Comparison of ENCODE assay signal across 11 cellular contexts in the genomic region with DNA sequence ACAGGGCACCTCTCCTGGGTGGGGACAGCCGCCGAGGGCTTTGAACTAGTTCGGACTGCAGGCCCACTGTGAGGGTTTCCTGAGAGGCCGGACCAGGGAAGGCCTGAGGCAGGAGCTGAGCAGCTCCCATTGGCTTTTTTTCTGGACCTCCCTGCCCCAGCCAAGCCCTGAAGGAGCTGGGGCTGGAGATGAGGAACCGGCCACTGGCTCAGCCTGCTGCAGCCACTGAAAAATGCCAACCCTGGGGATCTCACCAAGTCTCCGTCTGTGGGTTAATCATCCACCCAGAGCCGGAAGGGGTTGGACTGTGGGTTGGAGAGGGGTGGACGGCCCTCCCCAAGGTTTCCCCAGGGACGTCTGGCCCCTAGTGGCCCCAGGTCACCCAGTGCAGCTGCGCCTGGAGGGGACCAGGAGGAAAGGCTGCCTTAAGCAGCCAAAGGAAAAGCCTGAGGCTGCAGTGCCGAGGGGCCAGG. TPM values are rescaled to one million over a fixed set of nuclear protein-coding genes. Genes with fewer than 3 reads are reported as not detected.
DNase-seq lines count a peak whose midpoint lies in the region; ATAC-seq, FAIRE-seq and TF ChIP-seq lines count a peak whose summit lies in the region.
"Had no signal": no experiment of that assay in that cellular context is flagged by ENCODE, and none has a peak within 500 bp of the region (broad histone marks: within the 10 kb centered on the region; RNA-seq: fewer than 3 reads in every experiment).

No MANE protein-coding gene starts in this region.

- BruUV-seq in HepG2 (replicated peaks; lab: Mats Ljungman, UMichigan), result no TSS peak

- peaks cover 31% of the 10 kb centered on the region for H3K79me2 ChIP-seq in HepG2 (ENCODE audit: insufficient read depth, low read length)

- TF ChIP-seq EP300 in HepG2 (IDR thresholded peaks at IDR 0.05; ENCODE audit: low read depth in 2 of 2, low read length in 2 of 2) (peak in 1 of 2 experiments; percentile 57; a peak in 1 of 4 replicates), HepG2 (CRISPR knock-in tag; IDR thresholded peaks at IDR 0.05; ENCODE audit: borderline replicate concordance) (no peak)

- peak overlapping the region; percentile 14 to 70 (median 62); a peak in 15 of 20 replicates for H3K4me3 ChIP-seq in BLaER1 treated with 17β-estradiol and CSF1 and Interleukin-3, amounts not matched to agents 10 nM and 100 nM
- H3K4me3 ChIP-seq in HepG2 (replicated peaks in 1 of 3; ENCODE audit: insufficient read depth in 1 of 3, low read depth in 2 of 3, low read length in 3 of 3) (peak overlapping the region; percentile 72 to 88 (median 84); a peak in 5 of 6 replicates), WERI-Rb-1 (ENCODE audit: low read depth, low read length) (no peak overlapping the region)

- H3K9me3 ChIP-seq in BLaER1 treated with 17β-estradiol and CSF1 and Interleukin-3, amounts not matched to agents 10 nM and 100 nM (replicated peaks in 1 of 11), result no peaks in the 10 kb centered on the region
- no peaks in the 10 kb centered on the region for H3K9me3 ChIP-seq in HepG2 (ENCODE audit: low read length)
- H3K9me3 ChIP-seq in WERI-Rb-1 (ENCODE audit: severe bottlenecking), result no peaks in the 10 kb centered on the region

- POLR2A ChIA-PET in HepG2 (lab: Yijun Ruan, JAX), result interaction anchor here (1.0 to 11.0 kb wide), 13 partner anchors 8 to 67 kb away, joined by 3 to 355 read pairs (median 7); a partner anchor contains a TSS

- peak; percentile 98 for FAIRE-seq in HepG2 (lab: Jason Lieb, UNC)
- FAIRE-seq: astrocyte had no signal

- peak overlapping the region; percentile 31 to 79 (median 72); a peak in 20 of 22 replicates for H3K9ac ChIP-seq in BLaER1 treated with 17β-estradiol and CSF1 and Interleukin-3, amounts not matched to agents 10 nM and 100 nM
- H3K9ac ChIP-seq in HepG2 (ENCODE audit: insufficient read depth, low read depth, low read length), result peak overlapping the region; percentile 74

- TF ChIP-seq RAD21 in HepG2 (CRISPR knock-in tag; IDR thresholded peaks at IDR 0.05), result peak; percentile 75

- ATAC-seq in GM19372 (IDR thresholded peaks at IDR 0.05; ENCODE audit: low read depth, unreplicated experiment) (peak; percentile 58), HepG2 (peak; percentile 66), GM21367 (IDR thresholded peaks at IDR 0.05; ENCODE audit: unreplicated experiment) (no peak), GM18519 (IDR thresholded peaks at IDR 0.05; ENCODE audit: low FRiP score, unreplicated experiment) (no peak)

- CTCF ChIA-PET in HepG2 (lab: Yijun Ruan, JAX; ENCODE audit: low intra/inter-chr PET ratio, low total read pairs), result interaction anchor here (1.1 kb wide), 1 partner anchor 20 kb away, joined by 3 read pairs; no protein-coding TSS in a partner anchor

- 0% methylated on average over 3 of the region's 11 CpGs for WGBS in HepG2 (ENCODE audit: low lambda C conversion rate)

- intact Hi-C loops in HepG2 (cut with micrococcal nuclease; ENCODE audit: unreplicated experiment), result no loop called here

- in situ Hi-C loops in HepG2 (cut with HindIII; ENCODE audit: extremely low pct_ligation_motif_present, low pct_unique_long_range_greater_than_20kb), result loop anchor here (5.0 kb wide), 1 partner anchor 36 kb away; no protein-coding TSS in a partner anchor

- peaks cover 81 to 94% (median 90%) of the 10 kb centered on the region in 10 experiments for H3K4me1 ChIP-seq in BLaER1 treated with 17β-estradiol and CSF1 and Interleukin-3, amounts not matched to agents 10 nM and 100 nM
- H3K4me1 ChIP-seq in HepG2 (ENCODE audit: insufficient read depth, low read length), result peaks cover 53% of the 10 kb centered on the region

- peak; percentile 33 for DNase-seq in RPMI7951 (ENCODE audit: low read depth)
- DNase-seq in HepG2 (ENCODE audit: low spot score), result peak; percentile 91
- DNase-seq in WERI-Rb-1, result no peak
- DNase-seq in NCI-H2171 (lab: John Stamatoyannopoulos, UW), result no peak
- DNase-seq: COR-L47; stimulated activated CD4-positive, alpha-beta T cell treated with anti-CD3 and anti-CD28 coated beads, Interleukin-4, amount 100 ng/mL, for 4 hours had no signal

- no peak overlapping the region for H2AFZ ChIP-seq in HepG2 (ENCODE audit: low read length)

- peaks cover 0 to 49% (median 28%) of the 10 kb centered on the region in 11 experiments; a peak in 16 of 22 replicates for H4K20me1 ChIP-seq in BLaER1 treated with 17β-estradiol and CSF1 and Interleukin-3, amounts not matched to agents 10 nM and 100 nM
- H4K20me1 ChIP-seq in HepG2 (ENCODE audit: insufficient read depth, low read length), result no peaks in the 10 kb centered on the region

- TF ChIP-seq CTCF in HepG2 (CRISPR knock-in tag; IDR thresholded peaks at IDR 0.05) (peak; percentile 84), WERI-Rb-1 (IDR thresholded peaks at IDR 0.05; ENCODE audit: low read depth, low read length) (no peak)

- H3K36me3 ChIP-seq in BLaER1 treated with 17β-estradiol and CSF1 and Interleukin-3, amounts not matched to agents 10 nM and 100 nM, result peaks cover 0 to 4% (median 0%) of the 10 kb centered on the region in 11 experiments; a peak in 1 of 22 replicates
- peaks cover 0 to 2% of the 10 kb centered on the region in 2 experiments; a peak in 1 of 5 replicates for H3K36me3 ChIP-seq in HepG2 (replicated peaks in 1 of 2; ENCODE audit: control insufficient read depth in 1 of 2, insufficient read depth in 2 of 2, low read length in 2 of 2)
- H3K36me3 ChIP-seq in WERI-Rb-1, result no peaks in the 10 kb centered on the region; the same call in 1 of the 2 replicates

- peak overlapping the region in 5 of 11 experiments; percentile 18 to 48 (median 40); a peak in 5 of 22 replicates for H3K27ac ChIP-seq in BLaER1 treated with 17β-estradiol and CSF1 and Interleukin-3, amounts not matched to agents 10 nM and 100 nM
- H3K27ac ChIP-seq in HepG2 (ENCODE audit: extremely low read length, insufficient read depth, low read length) (peak overlapping the region; percentile 54), WERI-Rb-1 (no peak overlapping the region)

- peak in 1 of 2 experiments; percentile 82; a peak in 2 of 4 replicates for TF ChIP-seq POLR2A in HepG2 (IDR thresholded peaks at IDR 0.05; ENCODE audit: insufficient read depth in 1 of 2, low read depth in 2 of 2, low read length in 2 of 2)

- H3K4me2 ChIP-seq in BLaER1 treated with 17β-estradiol and CSF1 and Interleukin-3, amounts not matched to agents 10 nM and 100 nM, result peak overlapping the region; percentile 90 to 100 (median 99)
- peak overlapping the region; percentile 94 for H3K4me2 ChIP-seq in HepG2 (ENCODE audit: low read depth, low read length)

- H3K27me3 ChIP-seq in BLaER1 treated with 17β-estradiol and CSF1 and Interleukin-3, amounts not matched to agents 10 nM and 100 nM, result no peaks in the 10 kb centered on the region; a peak in 1 of 22 replicates
- H3K27me3 ChIP-seq in HepG2 (ENCODE audit: control insufficient read depth in 1 of 2, insufficient read depth in 2 of 2, low read length in 2 of 2) (no peaks in the 10 kb centered on the region), WERI-Rb-1 (ENCODE audit: insufficient read depth, low read depth, severe bottlenecking) (no peaks in the 10 kb centered on the region)

RNA-seq across cellular contexts. Expression of a gene that starts 2.5 kb away (rescaled TPM):
- total RNA-seq in RPMI7951 (2014; rRNA removed; shearing (Covaris generic)), result 5.6 and 5.7 TPM in 2 replicates
- 25.1 and 57.5 TPM in 2 replicates for total RNA-seq in HepG2 (2016; rRNA removed; fragmentation: Illumina TruSeq; extraction: Trizol)
- 4.5 and 4.7 TPM in 2 replicates for total RNA-seq in HepG2 (2016; cell fraction: cytosol; rRNA removed; fragmentation: Illumina TruSeq; extraction: Trizol; ENCODE audit: low read depth)
- total RNA-seq in HepG2 (2016; cell fraction: insoluble cytoplasmic fraction; rRNA removed; fragmentation: Illumina TruSeq; extraction: Trizol), result 23.6 and 57.6 TPM in 2 replicates
- total RNA-seq in HepG2 (2016; cell fraction: membrane; rRNA removed; fragmentation: Illumina TruSeq; extraction: Trizol), result 12.5 and 16.0 TPM in 2 replicates
- total RNA-seq in HepG2 (2016; cell fraction: nucleus; rRNA removed; fragmentation: Illumina TruSeq; extraction: Trizol), result 51.4 and 68.6 TPM in 2 replicates
- polyA plus RNA-seq in HepG2 (2011; rRNA removed), result 40.9 and 61.3 TPM in 2 replicates
- polyA plus RNA-seq in HepG2 (2011; cell fraction: cytosol; rRNA removed), result 31.3 and 57.3 TPM in 2 replicates
- 80.8 and 81.7 TPM in 2 replicates for polyA plus RNA-seq in HepG2 (2011; cell fraction: nucleus; rRNA removed)
- polyA plus RNA-seq in HepG2 (2012), result 28.6 and 31.7 TPM in 2 replicates
- 6.7 and 8.2 TPM in 2 replicates for polyA plus RNA-seq in HepG2 (2016; cell fraction: cytosol; fragmentation: Illumina TruSeq; extraction: Trizol; ENCODE audit: low read depth)
- polyA plus RNA-seq in HepG2 (2016; cell fraction: insoluble cytoplasmic fraction; fragmentation: Illumina TruSeq; extraction: Trizol; ENCODE audit: low read depth), result 32.1 and 34.9 TPM in 2 replicates
- 16.7 and 17.0 TPM in 2 replicates for polyA plus RNA-seq in HepG2 (2016; cell fraction: membrane; fragmentation: Illumina TruSeq; extraction: Trizol; ENCODE audit: low read depth)
- 140 and 151 TPM in 2 replicates for polyA plus RNA-seq in HepG2 (2016; cell fraction: nucleus; fragmentation: Illumina TruSeq; extraction: Trizol; ENCODE audit: insufficient read depth, low read depth)
- 0.05 and 92.8 TPM in 2 replicates for polyA minus RNA-seq in HepG2 (2011; rRNA and poly(A)+ RNA removed; ENCODE audit: low replicate concordance)
- polyA minus RNA-seq in HepG2 (2011; cell fraction: cytosol; rRNA and poly(A)+ RNA removed), result 48.6 and 49.4 TPM in 2 replicates
- 12.6 and 15.8 TPM in 2 replicates for polyA minus RNA-seq in HepG2 (2011; cell fraction: nucleus; rRNA and poly(A)+ RNA removed)

RNA-seq across cellular contexts. Expression of a gene that starts 11.5 kb away (rescaled TPM):
- not detected in 2 replicates for total RNA-seq in RPMI7951 (2014; rRNA removed; shearing (Covaris generic))
- 3.2 and 4.7 TPM in 2 replicates for total RNA-seq in HepG2 (2016; rRNA removed; fragmentation: Illumina TruSeq; extraction: Trizol)
- 2.4 and 4.7 TPM in 2 replicates for total RNA-seq in HepG2 (2016; cell fraction: cytosol; rRNA removed; fragmentation: Illumina TruSeq; extraction: Trizol; ENCODE audit: low read depth)
- total RNA-seq in HepG2 (2016; cell fraction: insoluble cytoplasmic fraction; rRNA removed; fragmentation: Illumina TruSeq; extraction: Trizol), result 2.7 and 3.3 TPM in 2 replicates
- total RNA-seq in HepG2 (2016; cell fraction: membrane; rRNA removed; fragmentation: Illumina TruSeq; extraction: Trizol), result 5.4 and 8.1 TPM in 2 replicates
- total RNA-seq in HepG2 (2016; cell fraction: nucleus; rRNA removed; fragmentation: Illumina TruSeq; extraction: Trizol), result 1.2 and 2.1 TPM in 2 replicates
- polyA plus RNA-seq in HepG2 (2011; rRNA removed), result 2.4 and 3.5 TPM in 2 replicates
- 3.5 and 3.6 TPM in 2 replicates for polyA plus RNA-seq in HepG2 (2011; cell fraction: cytosol; rRNA removed)
- polyA plus RNA-seq in HepG2 (2011; cell fraction: nucleus; rRNA removed), result 1.7 and 1.9 TPM in 2 replicates
- polyA plus RNA-seq in HepG2 (2012), result 3.2 and 4.4 TPM in 2 replicates
- polyA plus RNA-seq in HepG2 (2016; cell fraction: cytosol; fragmentation: Illumina TruSeq; extraction: Trizol; ENCODE audit: low read depth), result 5.2 and 8.6 TPM in 2 replicates
- polyA plus RNA-seq in HepG2 (2016; cell fraction: insoluble cytoplasmic fraction; fragmentation: Illumina TruSeq; extraction: Trizol; ENCODE audit: low read depth), result 4.6 and 4.8 TPM in 2 replicates
- polyA plus RNA-seq in HepG2 (2016; cell fraction: membrane; fragmentation: Illumina TruSeq; extraction: Trizol; ENCODE audit: low read depth), result 8.3 TPM in 2 replicates
- polyA plus RNA-seq in HepG2 (2016; cell fraction: nucleus; fragmentation: Illumina TruSeq; extraction: Trizol; ENCODE audit: insufficient read depth, low read depth), result 1.5 and 1.9 TPM in 2 replicates
- polyA minus RNA-seq in HepG2 (2011; rRNA and poly(A)+ RNA removed; ENCODE audit: low replicate concordance), result 0.96 TPM in 1 of 2 replicates, not detected in the other
- polyA minus RNA-seq in HepG2 (2011; cell fraction: cytosol; rRNA and poly(A)+ RNA removed), result 0.97 and 2.1 TPM in 2 replicates
- 0.39 and 0.75 TPM in 2 replicates for polyA minus RNA-seq in HepG2 (2011; cell fraction: nucleus; rRNA and poly(A)+ RNA removed)

RNA-seq across cellular contexts. Expression of a gene that starts 16.9 kb away (rescaled TPM):
- not detected in 2 replicates for total RNA-seq in RPMI7951 (2014; rRNA removed; shearing (Covaris generic))
- total RNA-seq in HepG2 (2016; rRNA removed; fragmentation: Illumina TruSeq; extraction: Trizol), result 28.3 and 30.1 TPM in 2 replicates
- total RNA-seq in HepG2 (2016; cell fraction: cytosol; rRNA removed; fragmentation: Illumina TruSeq; extraction: Trizol; ENCODE audit: low read depth), result 5.3 and 5.6 TPM in 2 replicates
- 28.5 and 29.3 TPM in 2 replicates for total RNA-seq in HepG2 (2016; cell fraction: insoluble cytoplasmic fraction; rRNA removed; fragmentation: Illumina TruSeq; extraction: Trizol)
- 16.0 and 16.3 TPM in 2 replicates for total RNA-seq in HepG2 (2016; cell fraction: membrane; rRNA removed; fragmentation: Illumina TruSeq; extraction: Trizol)
- total RNA-seq in HepG2 (2016; cell fraction: nucleus; rRNA removed; fragmentation: Illumina TruSeq; extraction: Trizol), result 18.0 and 19.5 TPM in 2 replicates
- polyA plus RNA-seq in HepG2 (2011; rRNA removed), result 12.1 and 13.2 TPM in 2 replicates
- polyA plus RNA-seq in HepG2 (2011; cell fraction: cytosol; rRNA removed), result 13.0 and 16.9 TPM in 2 replicates
- 27.8 and 28.7 TPM in 2 replicates for polyA plus RNA-seq in HepG2 (2011; cell fraction: nucleus; rRNA removed)
- polyA plus RNA-seq in HepG2 (2012), result 7.1 and 8.2 TPM in 2 replicates
- polyA plus RNA-seq in HepG2 (2016; cell fraction: cytosol; fragmentation: Illumina TruSeq; extraction: Trizol; ENCODE audit: low read depth), result 5.0 TPM in 2 replicates
- polyA plus RNA-seq in HepG2 (2016; cell fraction: insoluble cytoplasmic fraction; fragmentation: Illumina TruSeq; extraction: Trizol; ENCODE audit: low read depth), result 30.0 and 31.6 TPM in 2 replicates
- polyA plus RNA-seq in HepG2 (2016; cell fraction: membrane; fragmentation: Illumina TruSeq; extraction: Trizol; ENCODE audit: low read depth), result 11.4 and 12.1 TPM in 2 replicates
- 45.0 and 48.7 TPM in 2 replicates for polyA plus RNA-seq in HepG2 (2016; cell fraction: nucleus; fragmentation: Illumina TruSeq; extraction: Trizol; ENCODE audit: insufficient read depth, low read depth)
- 9.7 TPM in 1 of 2 replicates, not detected in the other for polyA minus RNA-seq in HepG2 (2011; rRNA and poly(A)+ RNA removed; ENCODE audit: low replicate concordance)
- polyA minus RNA-seq in HepG2 (2011; cell fraction: cytosol; rRNA and poly(A)+ RNA removed), result 5.6 and 6.6 TPM in 2 replicates
- 2.6 and 3.6 TPM in 2 replicates for polyA minus RNA-seq in HepG2 (2011; cell fraction: nucleus; rRNA and poly(A)+ RNA removed)

RNA-seq across cellular contexts. Expression of a gene that starts 30.8 kb away (rescaled TPM):
- total RNA-seq in RPMI7951 (2014; rRNA removed; shearing (Covaris generic)), result 227 and 241 TPM in 2 replicates
- 127 and 175 TPM in 2 replicates for total RNA-seq in HepG2 (2016; rRNA removed; fragmentation: Illumina TruSeq; extraction: Trizol)
- 95.7 and 120 TPM in 2 replicates for total RNA-seq in HepG2 (2016; cell fraction: cytosol; rRNA removed; fragmentation: Illumina TruSeq; extraction: Trizol; ENCODE audit: low read depth)
- total RNA-seq in HepG2 (2016; cell fraction: insoluble cytoplasmic fraction; rRNA removed; fragmentation: Illumina TruSeq; extraction: Trizol), result 134 and 183 TPM in 2 replicates
- total RNA-seq in HepG2 (2016; cell fraction: membrane; rRNA removed; fragmentation: Illumina TruSeq; extraction: Trizol), result 123 and 133 TPM in 2 replicates
- 46.7 and 58.9 TPM in 2 replicates for total RNA-seq in HepG2 (2016; cell fraction: nucleus; rRNA removed; fragmentation: Illumina TruSeq; extraction: Trizol)
- 59.0 and 59.2 TPM in 2 replicates for polyA plus RNA-seq in HepG2 (2011; rRNA removed)
- 66.2 and 67.4 TPM in 2 replicates for polyA plus RNA-seq in HepG2 (2011; cell fraction: cytosol; rRNA removed)
- polyA plus RNA-seq in HepG2 (2011; cell fraction: nucleus; rRNA removed), result 66.3 and 68.1 TPM in 2 replicates
- polyA plus RNA-seq in HepG2 (2012), result 76.2 and 77.0 TPM in 2 replicates
- 118 and 143 TPM in 2 replicates for polyA plus RNA-seq in HepG2 (2016; cell fraction: cytosol; fragmentation: Illumina TruSeq; extraction: Trizol; ENCODE audit: low read depth)
- polyA plus RNA-seq in HepG2 (2016; cell fraction: insoluble cytoplasmic fraction; fragmentation: Illumina TruSeq; extraction: Trizol; ENCODE audit: low read depth), result 188 and 207 TPM in 2 replicates
- polyA plus RNA-seq in HepG2 (2016; cell fraction: membrane; fragmentation: Illumina TruSeq; extraction: Trizol; ENCODE audit: low read depth), result 122 and 127 TPM in 2 replicates
- 127 and 138 TPM in 2 replicates for polyA plus RNA-seq in HepG2 (2016; cell fraction: nucleus; fragmentation: Illumina TruSeq; extraction: Trizol; ENCODE audit: insufficient read depth, low read depth)
- 58.2 and 96.6 TPM in 2 replicates for polyA minus RNA-seq in HepG2 (2011; rRNA and poly(A)+ RNA removed; ENCODE audit: low replicate concordance)
- 26.2 and 30.6 TPM in 2 replicates for polyA minus RNA-seq in HepG2 (2011; cell fraction: cytosol; rRNA and poly(A)+ RNA removed)
- 29.2 and 39.5 TPM in 2 replicates for polyA minus RNA-seq in HepG2 (2011; cell fraction: nucleus; rRNA and poly(A)+ RNA removed)

RNA-seq across cellular contexts. Expression of a gene that starts 33.6 kb away (rescaled TPM):
- total RNA-seq in RPMI7951 (2014; rRNA removed; shearing (Covaris generic)), result 11.3 and 15.9 TPM in 2 replicates
- total RNA-seq in HepG2 (2016; rRNA removed; fragmentation: Illumina TruSeq; extraction: Trizol), result 21.1 and 31.1 TPM in 2 replicates
- 26.1 and 27.7 TPM in 2 replicates for total RNA-seq in HepG2 (2016; cell fraction: cytosol; rRNA removed; fragmentation: Illumina TruSeq; extraction: Trizol; ENCODE audit: low read depth)
- 19.1 and 31.9 TPM in 2 replicates for total RNA-seq in HepG2 (2016; cell fraction: insoluble cytoplasmic fraction; rRNA removed; fragmentation: Illumina TruSeq; extraction: Trizol)
- 24.8 and 25.7 TPM in 2 replicates for total RNA-seq in HepG2 (2016; cell fraction: membrane; rRNA removed; fragmentation: Illumina TruSeq; extraction: Trizol)
- 28.8 and 34.2 TPM in 2 replicates for total RNA-seq in HepG2 (2016; cell fraction: nucleus; rRNA removed; fragmentation: Illumina TruSeq; extraction: Trizol)
- polyA plus RNA-seq in HepG2 (2011; rRNA removed), result 9.6 and 15.4 TPM in 2 replicates
- 7.3 and 12.3 TPM in 2 replicates for polyA plus RNA-seq in HepG2 (2011; cell fraction: cytosol; rRNA removed)
- 82.9 and 84.6 TPM in 2 replicates for polyA plus RNA-seq in HepG2 (2011; cell fraction: nucleus; rRNA removed)
- 9.1 and 14.3 TPM in 2 replicates for polyA plus RNA-seq in HepG2 (2012)
- polyA plus RNA-seq in HepG2 (2016; cell fraction: cytosol; fragmentation: Illumina TruSeq; extraction: Trizol; ENCODE audit: low read depth), result 11.2 and 12.2 TPM in 2 replicates
- polyA plus RNA-seq in HepG2 (2016; cell fraction: insoluble cytoplasmic fraction; fragmentation: Illumina TruSeq; extraction: Trizol; ENCODE audit: low read depth), result 22.1 and 23.9 TPM in 2 replicates
- polyA plus RNA-seq in HepG2 (2016; cell fraction: membrane; fragmentation: Illumina TruSeq; extraction: Trizol; ENCODE audit: low read depth), result 16.4 and 18.0 TPM in 2 replicates
- 108 and 128 TPM in 2 replicates for polyA plus RNA-seq in HepG2 (2016; cell fraction: nucleus; fragmentation: Illumina TruSeq; extraction: Trizol; ENCODE audit: insufficient read depth, low read depth)
- 15.4 and 54.9 TPM in 2 replicates for polyA minus RNA-seq in HepG2 (2011; rRNA and poly(A)+ RNA removed; ENCODE audit: low replicate concordance)
- polyA minus RNA-seq in HepG2 (2011; cell fraction: cytosol; rRNA and poly(A)+ RNA removed), result 8.0 and 10.3 TPM in 2 replicates
- polyA minus RNA-seq in HepG2 (2011; cell fraction: nucleus; rRNA and poly(A)+ RNA removed), result 18.0 and 21.1 TPM in 2 replicates

Comparison
In these comparisons a context has a peak if more than half of its experiments do, and no peak if none do; other contexts are left out.
1. ATAC-seq: peak in GM19372 (single experiment) and HepG2 (single experiment); none in GM21367 (single experiment) and GM18519 (single experiment).
2. DNase-seq: peak in RPMI7951 (single experiment) and HepG2 (single experiment); none in WERI-Rb-1 (single experiment) and NCI-H2171 (single experiment).